ENCODE assay signal across 30 cellular contexts in the genomic region with DNA sequence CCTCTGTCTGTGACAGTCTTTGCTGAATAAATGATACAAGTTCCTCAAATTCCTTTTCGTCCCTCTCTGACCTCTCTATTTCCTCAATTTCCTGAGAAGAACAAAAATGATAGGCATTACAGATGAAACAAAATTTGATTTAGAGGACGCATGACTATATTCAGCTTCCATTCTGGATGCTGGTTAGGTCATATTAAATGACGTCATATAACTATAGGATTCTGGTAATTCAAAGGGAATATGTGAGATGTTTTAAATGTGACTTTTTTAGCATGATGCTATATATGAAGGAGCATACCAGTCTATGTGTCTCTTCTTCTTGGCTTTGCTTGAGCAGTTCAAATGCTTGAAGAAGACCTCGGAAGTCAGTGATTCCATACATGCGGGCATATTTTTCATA.
"Had no signal": no experiment of that assay in that cellular context is flagged by ENCODE, and none has a peak within 500 bp of the region (broad histone marks: within the 10 kb centered on the region; RNA-seq: fewer than 3 reads in every experiment).

No MANE protein-coding gene starts in this region.

- H3K4me3 ChIP-seq: pancreas, prostate gland, skin epidermis, smooth muscle cell, spleen, suprapubic skin, testis, tibial artery, transverse colon, upper lobe of right lung, uterus had no signal

- H3K27me3 ChIP-seq: neutrophil, pancreas, spleen, suprapubic skin, testis, tibial artery, transverse colon, upper lobe of right lung, uterus had no signal

- H3K36me3 ChIP-seq: neutrophil, prostate gland, suprapubic skin, tibial artery, transverse colon, uterus had no signal

- H3K27ac Mint-ChIP-seq: natural killer cell treated with Interleukin-12 subunit alpha and Interleukin-12 subunit beta and Interleukin-15 and Interleukin-18, amount 100 ng/mL, for 72 hours; nephron progenitor cell; stimulated activated memory B cell treated with anti-CD40 and anti-IgM and Interleukin-4, amounts not matched to agents 10 μg/mL and 1 μg/mL and 100 μg/mL, for 72 hours; stimulated activated naive CD8-positive, alpha-beta T cell treated with anti-CD3 and anti-CD28 coated beads, Interleukin-15, amount 100 ng/mL, for 72 hours; type B pancreatic cell had no signal

- H3K4me1 Mint-ChIP-seq: nephron progenitor cell; stimulated activated naive CD8-positive, alpha-beta T cell treated with anti-CD3 and anti-CD28 coated beads, Interleukin-15, amount 100 ng/mL, for 72 hours had no signal

- H3K9me3 Mint-ChIP-seq: naive thymus-derived CD8-positive, alpha-beta T cell; natural killer cell treated with Interleukin-12 subunit alpha and Interleukin-12 subunit beta and Interleukin-15 and Interleukin-18, amount 100 ng/mL, for 72 hours; nephron progenitor cell; neural crest cell; stimulated activated memory B cell treated with anti-CD40 and anti-IgM and Interleukin-4, amounts not matched to agents 10 μg/mL and 1 μg/mL and 100 μg/mL, for 72 hours; stimulated activated naive CD8-positive, alpha-beta T cell treated with anti-CD3 and anti-CD28 coated beads, Interleukin-15, amount 100 ng/mL, for 72 hours; type B pancreatic cell had no signal

- H3K27ac ChIP-seq: neutrophil, pancreas, prostate gland, skin epidermis, spleen, suprapubic skin, testis, tibial artery, transverse colon, upper lobe of right lung, uterus had no signal

- FAIRE-seq: pancreas had no signal

- DNase-seq: naive thymus-derived CD8-positive, alpha-beta T cell; nephron progenitor cell; nucleus accumbens; pancreas; right cardiac atrium; spleen; stimulated activated CD4-positive, alpha-beta T cell treated with anti-CD3 and anti-CD28 coated beads, Interleukin-12 subunit alpha, Interleukin-12 subunit beta, amount 100 ng/mL, for 4 hours; stimulated activated CD4-positive, alpha-beta T cell treated with anti-CD3 and anti-CD28 coated beads, Interleukin-1b, Interleukin-23, amount 100 ng/mL, for 48 hours; stimulated activated CD4-positive, alpha-beta T cell treated with anti-CD3 and anti-CD28 coated beads, Interleukin-4, amount 100 ng/mL, for 1 hour; stimulated activated CD4-positive, alpha-beta T cell treated with anti-CD3 and anti-CD28 coated beads, Interleukin-4, amount 100 ng/mL, for 4 hours; stimulated activated CD8-positive, alpha-beta memory T cell treated with anti-CD3 and anti-CD28 coated beads, Interleukin-4, amount 100 ng/mL, for 48 hours; stimulated activated naive CD4-positive, alpha-beta T cell; stimulated activated naive CD8-positive, alpha-beta T cell treated with anti-CD3 and anti-CD28 coated beads, Interleukin-15, amount 100 ng/mL, for 72 hours; stimulated activated naive CD8-positive, alpha-beta T cell treated with anti-CD3 and anti-CD28 coated beads, Interleukin-15, Interleukin-2, amounts not matched to agents 100 U/mL and 50 U/mL, for 24 hours; substantia nigra; testis; tibial artery; transverse colon; upper lobe of right lung; uterus had no signal

- H3K4me1 ChIP-seq: pancreas, prostate gland, spleen, suprapubic skin, testis, tibial artery, transverse colon, upper lobe of right lung, uterus had no signal

- H3K36me3 Mint-ChIP-seq: natural killer cell treated with Interleukin-12 subunit alpha and Interleukin-12 subunit beta and Interleukin-15 and Interleukin-18, amount 100 ng/mL, for 72 hours; type B pancreatic cell had no signal

- ATAC-seq: naive thymus-derived CD8-positive, alpha-beta T cell; natural killer cell treated with Interleukin-12 subunit alpha and Interleukin-12 subunit beta and Interleukin-15 and Interleukin-18, amount 100 ng/mL, for 72 hours; pancreas; right cardiac atrium; sciatic nerve; stimulated activated memory B cell treated with anti-CD40 and anti-IgM and Interleukin-4, amounts not matched to agents 10 μg/mL and 1 μg/mL and 100 μg/mL, for 72 hours; stimulated activated naive CD8-positive, alpha-beta T cell treated with anti-CD3 and anti-CD28 coated beads, Interleukin-15, amount 100 ng/mL, for 72 hours; stimulated activated naive CD8-positive, alpha-beta T cell treated with anti-CD3 and anti-CD28 coated beads, Interleukin-15, Interleukin-2, amounts not matched to agents 100 U/mL and 50 U/mL, for 24 hours; upper lobe of right lung had no signal

- H3K4me3 Mint-ChIP-seq: naive thymus-derived CD8-positive, alpha-beta T cell; natural killer cell treated with Interleukin-12 subunit alpha and Interleukin-12 subunit beta and Interleukin-15 and Interleukin-18, amount 100 ng/mL, for 72 hours; nephron progenitor cell; neural crest cell; stimulated activated memory B cell treated with anti-CD40 and anti-IgM and Interleukin-4, amounts not matched to agents 10 μg/mL and 1 μg/mL and 100 μg/mL, for 72 hours; stimulated activated naive CD8-positive, alpha-beta T cell treated with anti-CD3 and anti-CD28 coated beads, Interleukin-15, amount 100 ng/mL, for 72 hours; type B pancreatic cell had no signal

- H3K4me2 ChIP-seq: smooth muscle cell had no signal

- H3K27me3 Mint-ChIP-seq: naive thymus-derived CD8-positive, alpha-beta T cell; stimulated activated memory B cell treated with anti-CD40 and anti-IgM and Interleukin-4, amounts not matched to agents 10 μg/mL and 1 μg/mL and 100 μg/mL, for 72 hours; stimulated activated naive CD8-positive, alpha-beta T cell treated with anti-CD3 and anti-CD28 coated beads, Interleukin-15, amount 100 ng/mL, for 72 hours; type B pancreatic cell had no signal

- H3K9me3 ChIP-seq: neutrophil, pancreas, prostate gland, spleen, suprapubic skin, testis, tibial artery, transverse colon, upper lobe of right lung, uterus had no signal
